ENCODE assay signal across 9 cellular contexts in genomic region chr6:28816909-28817807, GRCh38.
A peak's percentile ranks its signal among the peaks of the same experiment; 100 is the strongest.
DNase-seq lines count a peak whose midpoint lies in the region; ATAC-seq, FAIRE-seq and TF ChIP-seq lines count a peak whose summit lies in the region.
"Had no signal": no experiment of that assay in that cellular context is flagged by ENCODE, and none has a peak within 500 bp of the region (broad histone marks: within the 10 kb centered on the region; RNA-seq: fewer than 3 reads in every experiment).

No MANE protein-coding gene starts in this region.

- peak; percentile 77 for DNase-seq in HS-5 (ENCODE audit: low read depth)
- peak; percentile 59 for DNase-seq in glomerular visceral epithelial cell (ENCODE audit: extremely low spot score)
- no peak for DNase-seq in right cardiac atrium
- DNase-seq in SK-N-DZ (ENCODE audit: low spot score) = no peak

- peak; percentile 95 for FAIRE-seq in G401.6 (lab: Jason Lieb, UNC)

- 4% methylated on average over 27 of the region's 27 CpGs for WGBS in right cardiac atrium

- H3K27me3 ChIP-seq in right cardiac atrium (ENCODE audit: control insufficient read depth, insufficient read depth) = peaks cover 7% of the 10 kb centered on the region

- intact Hi-C loops in right cardiac atrium (cut with DNase I) = no loop called here

- H3K4me3 ChIP-seq in right cardiac atrium (ENCODE audit: low read length) = no peak overlapping the region
- H3K4me3 ChIP-seq: skin epidermis had no signal

- H3K27ac ChIP-seq in right cardiac atrium (ENCODE audit: low read length) = no peak overlapping the region
- H3K27ac ChIP-seq: skin epidermis had no signal

- H3K9me3 ChIP-seq in right cardiac atrium (ENCODE audit: control insufficient read depth, low read length) = no peaks in the 10 kb centered on the region

- H3K4me1 ChIP-seq in right cardiac atrium (ENCODE audit: control insufficient read depth, insufficient read depth, low read length) = no peaks in the 10 kb centered on the region

- ATAC-seq in SK-N-SH treated with all-trans-retinoic acid at 6 μM for 48 hours = peak; percentile 80
- ATAC-seq in right cardiac atrium = no peak
- ATAC-seq in HG03139 (IDR thresholded peaks at IDR 0.05; ENCODE audit: unreplicated experiment) = no peak
- no peak for ATAC-seq in HG03108 (IDR thresholded peaks at IDR 0.05; ENCODE audit: unreplicated experiment)

TF ChIP-seq in SK-N-SH treated with all-trans-retinoic acid at 6 μM for 48 hours, 23 proteins besides CTCF, POLR2A, EP300 and RAD21:
- no peak for TF ChIP-seq ESRRG (CRISPR knock-in tag; IDR thresholded peaks at IDR 0.05)
- TF ChIP-seq ARNTL (CRISPR knock-in tag; IDR thresholded peaks at IDR 0.05; ENCODE audit: borderline replicate concordance, low read depth) = no peak
- no peak for TF ChIP-seq ZC3H10 (CRISPR knock-in tag; IDR thresholded peaks at IDR 0.05)
- TF ChIP-seq ZFP3 (CRISPR knock-in tag; IDR thresholded peaks at IDR 0.05) = no peak
- TF ChIP-seq RARB (CRISPR knock-in tag; IDR thresholded peaks at IDR 0.05) = no peak
- no peak for TF ChIP-seq GLIS3 (CRISPR knock-in tag; IDR thresholded peaks at IDR 0.05)
- TF ChIP-seq PPARA (CRISPR knock-in tag; IDR thresholded peaks at IDR 0.05; ENCODE audit: borderline replicate concordance) = no peak

Comparison
In these comparisons a context has a peak if more than half of its experiments do, and no peak if none do; other contexts are left out.
1. DNase-seq: peak in HS-5 (single experiment) and glomerular visceral epithelial cell (single experiment); none in right cardiac atrium (0 of 3) and SK-N-DZ (single experiment).